ENCODE assay signal across 1 cellular context in genomic region chr12:131438874-131439273, GRCh38.
TF ChIP-seq lines count a peak whose summit lies in the region.

No MANE protein-coding gene starts in this region.

TF ChIP-seq in WTC11, 78 proteins besides CTCF, POLR2A, EP300 and RAD21 (continued from another document):
- TF ChIP-seq ZNF425 (CRISPR knock-in tag; conservative IDR thresholded peaks at IDR 0.05) (no peak), FOXP1 (CRISPR knock-in tag; IDR thresholded peaks at IDR 0.05; ENCODE audit: borderline replicate concordance) (no peak), NFYB (CRISPR knock-in tag; conservative IDR thresholded peaks at IDR 0.05; ENCODE audit: low read depth) (no peak), ZNF121 (CRISPR knock-in tag; IDR thresholded peaks at IDR 0.05) (no peak), E2F5 (CRISPR knock-in tag; IDR thresholded peaks at IDR 0.05) (no peak), HMGA2 (CRISPR knock-in tag; IDR thresholded peaks at IDR 0.05) (no peak), HMGXB4 (CRISPR knock-in tag; IDR thresholded peaks at IDR 0.05) (no peak)
TF ChIP-seq in WTC11: peak in this region for 0.
